In the genomic region with DNA sequence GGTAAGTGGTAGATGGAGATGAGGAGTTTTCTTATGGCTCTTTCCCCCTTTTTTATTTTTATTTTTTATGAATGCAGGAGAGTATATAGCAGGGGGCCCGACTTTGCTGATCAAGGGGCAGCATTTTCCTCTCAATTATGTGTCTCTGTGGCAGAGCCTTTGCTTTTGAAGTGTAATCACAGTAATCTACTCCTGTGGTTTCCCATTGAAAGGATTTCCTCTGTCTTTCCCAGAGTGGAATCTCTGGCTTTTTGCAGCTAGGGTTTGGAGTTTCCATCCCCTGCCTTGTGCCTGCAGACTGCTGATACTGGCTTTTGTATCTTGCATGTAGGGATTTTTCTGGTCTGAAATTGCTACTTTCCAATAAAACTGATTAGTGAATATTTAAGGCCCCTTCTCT, we compare ENCODE assay signal across 15 cellular contexts. TPM values are rescaled to one million over a fixed set of nuclear protein-coding genes. Genes with fewer than 3 reads are reported as not detected.
A peak's percentile ranks its signal among the peaks of the same experiment; 100 is the strongest.
DNase-seq lines count a peak whose midpoint lies in the region; ATAC-seq and TF ChIP-seq lines count a peak whose summit lies in the region.
"Had no signal": no experiment of that assay in that cellular context is flagged by ENCODE, and none has a peak within 500 bp of the region (broad histone marks: within the 10 kb centered on the region; RNA-seq: fewer than 3 reads in every experiment).

No MANE protein-coding gene starts in this region.

- H3K9ac ChIP-seq in iPS-20b (ENCODE audit: low read depth, low read length), result peak overlapping the region; percentile 53; the same call in 1 of the 2 replicates

- H3K9me3 ChIP-seq in iPS-20b (ENCODE audit: insufficient read depth, low read depth, low read length), result no peaks in the 10 kb centered on the region
- no peaks in the 10 kb centered on the region for H3K9me3 ChIP-seq in adrenal gland (replicated peaks in 1 of 3)

- H3K27ac ChIP-seq in iPS-20b (ENCODE audit: low read length) (peak overlapping the region; percentile 46), adrenal gland (no peak overlapping the region)

- intact Hi-C loops in adrenal gland (cut with DNase I), result no loop called here

- H3K27me3 ChIP-seq in iPS-20b (ENCODE audit: insufficient read depth, low read length) (no peaks in the 10 kb centered on the region), adrenal gland (no peaks in the 10 kb centered on the region)

- peak overlapping the region; percentile 24 for H3K27ac Mint-ChIP-seq in activated naive CD4-positive, alpha-beta T cell treated with anti-CD3 and anti-CD28 coated beads, Interleukin-2, amount 10 ng/mL, durations not matched to agents 7 days and 5 days
- H3K27ac Mint-ChIP-seq in WTC11, result peak overlapping the region; percentile 91
- H3K27ac Mint-ChIP-seq in stimulated activated naive CD8-positive, alpha-beta T cell treated with anti-CD3 and anti-CD28 coated beads, Interleukin-15, amount 100 ng/mL, for 72 hours, result peak overlapping the region in 1 of 2 donors; percentile 42

- POLR2A ChIA-PET in WTC11 (lab: Charles Lee), result interaction anchor here (2.5 kb wide), 1 partner anchor 27 kb away, joined by 16 read pairs; no protein-coding TSS in a partner anchor

- no peaks in the 10 kb centered on the region for H3K27me3 Mint-ChIP-seq in activated naive CD4-positive, alpha-beta T cell treated with anti-CD3 and anti-CD28 coated beads, Interleukin-2, amount 10 ng/mL, durations not matched to agents 7 days and 5 days
- no peaks in the 10 kb centered on the region for H3K27me3 Mint-ChIP-seq in WTC11 (ENCODE audit: low read depth)
- H3K27me3 Mint-ChIP-seq in stimulated activated naive CD8-positive, alpha-beta T cell treated with anti-CD3 and anti-CD28 coated beads, Interleukin-15, amount 100 ng/mL, for 72 hours, result no peaks in the 10 kb centered on the region

- H3K9me3 Mint-ChIP-seq in activated naive CD4-positive, alpha-beta T cell treated with anti-CD3 and anti-CD28 coated beads, Interleukin-2, amount 10 ng/mL, durations not matched to agents 7 days and 5 days, result no peaks in the 10 kb centered on the region
- H3K9me3 Mint-ChIP-seq in WTC11, result no peaks in the 10 kb centered on the region
- H3K9me3 Mint-ChIP-seq in stimulated activated naive CD8-positive, alpha-beta T cell treated with anti-CD3 and anti-CD28 coated beads, Interleukin-15, amount 100 ng/mL, for 72 hours, result no peaks in the 10 kb centered on the region

- DNase-seq in activated naive CD4-positive, alpha-beta T cell treated with anti-CD3 and anti-CD28 coated beads, Interleukin-2, amount 10 ng/mL, durations not matched to agents 7 days and 5 days, result no peak
- no peak for DNase-seq in activated naive CD4-positive, alpha-beta T cell treated with anti-CD3 and anti-CD28 coated beads, Interleukin-2, amount 50 U/mL, for 16 hours
- DNase-seq in WTC11 (ENCODE audit: low spot score) (no peak), DMS53 treated with DMSO at 0.1 percent for 48 hours (lab: John Stamatoyannopoulos, UW; ENCODE audit: unreplicated experiment) (no peak), adrenal gland (no peak)
- no peak for DNase-seq in stimulated activated naive CD8-positive, alpha-beta T cell treated with anti-CD3 and anti-CD28 coated beads, Interleukin-15, amount 100 ng/mL, for 72 hours
- DNase-seq: activated gamma-delta T cell; GF-D8; left cardiac atrium; NCI-H446; SHP77 treated with DMSO at 0.1 percent for 48 hours; stimulated activated CD8-positive, alpha-beta memory T cell treated with anti-CD3 and anti-CD28 coated beads, Interleukin-4, amount 100 ng/mL, for 48 hours had no signal

- H3K4me1 ChIP-seq in iPS-20b (ENCODE audit: insufficient read depth, low read length) (peaks cover 54% of the 10 kb centered on the region), adrenal gland (replicated peaks in 1 of 2) (peaks cover 26 to 68% of the 10 kb centered on the region in 2 donors)

- H3K4me3 ChIP-seq in iPS-20b (ENCODE audit: low read length) (peak overlapping the region; percentile 62), adrenal gland (no peak overlapping the region)
- H3K4me3 ChIP-seq: coronary artery had no signal

- ATAC-seq in WTC11 (peak; percentile 40), HG03432 (IDR thresholded peaks at IDR 0.05; ENCODE audit: unreplicated experiment) (no peak)
- no peak for ATAC-seq in stimulated activated naive CD8-positive, alpha-beta T cell treated with anti-CD3 and anti-CD28 coated beads, Interleukin-15, amount 100 ng/mL, for 72 hours
- ATAC-seq: left cardiac atrium had no signal

- peaks cover 84% of the 10 kb centered on the region for H3K4me1 Mint-ChIP-seq in activated naive CD4-positive, alpha-beta T cell treated with anti-CD3 and anti-CD28 coated beads, Interleukin-2, amount 10 ng/mL, durations not matched to agents 7 days and 5 days
- peaks cover 80% of the 10 kb centered on the region for H3K4me1 Mint-ChIP-seq in WTC11
- H3K4me1 Mint-ChIP-seq in stimulated activated naive CD8-positive, alpha-beta T cell treated with anti-CD3 and anti-CD28 coated beads, Interleukin-15, amount 100 ng/mL, for 72 hours, result peaks cover 96% of the 10 kb centered on the region

- H3K36me3 ChIP-seq in iPS-20b (ENCODE audit: insufficient read depth, low read depth, low read length) (peaks cover 15% of the 10 kb centered on the region), adrenal gland (replicated peaks in 1 of 2) (peaks cover 0 to 5% of the 10 kb centered on the region in 2 donors)

- 36 to 48% (median 42%) methylated on average over 1 of the region's 1 CpG for WGBS in adrenal gland, 4 donors

- CTCF ChIA-PET in activated naive CD4-positive, alpha-beta T cell treated with anti-CD3 and anti-CD28 coated beads, Interleukin-2, amount 10 ng/mL, durations not matched to agents 7 days and 5 days (lab: Charles Lee), result interaction anchor here (0.7 to 1.4 kb wide), 3 partner anchors 11 to 64 kb away, joined by 3 to 4 read pairs (median 3); no protein-coding TSS in a partner anchor
- CTCF ChIA-PET in WTC11 (lab: Charles Lee), result interaction anchor here (1.5 to 3.3 kb wide), 4 partner anchors 26 to 186 kb away, joined by 4 to 21 read pairs (median 8); partner anchors contain the start of gene PIGV

- no peak for TF ChIP-seq CTCF in WTC11 (IDR thresholded peaks at IDR 0.05)
- no peak for TF ChIP-seq CTCF in adrenal gland (IDR thresholded peaks at IDR 0.05)

- peaks cover 34% of the 10 kb centered on the region for H3K36me3 Mint-ChIP-seq in activated naive CD4-positive, alpha-beta T cell treated with anti-CD3 and anti-CD28 coated beads, Interleukin-2, amount 10 ng/mL, durations not matched to agents 7 days and 5 days
- peaks cover 3% of the 10 kb centered on the region for H3K36me3 Mint-ChIP-seq in WTC11

- H3K4me3 Mint-ChIP-seq in activated naive CD4-positive, alpha-beta T cell treated with anti-CD3 and anti-CD28 coated beads, Interleukin-2, amount 10 ng/mL, durations not matched to agents 7 days and 5 days, result no peak overlapping the region
- peak overlapping the region; percentile 59 for H3K4me3 Mint-ChIP-seq in WTC11
- peak overlapping the region; percentile 19 to 72 for H3K4me3 Mint-ChIP-seq in stimulated activated naive CD8-positive, alpha-beta T cell treated with anti-CD3 and anti-CD28 coated beads, Interleukin-15, amount 100 ng/mL, for 72 hours

- no peak for TF ChIP-seq POLR2A in adrenal gland (IDR thresholded peaks at IDR 0.05)

TF ChIP-seq in WTC11, 78 proteins besides CTCF, POLR2A, EP300 and RAD21 (continues in another document):
- TF ChIP-seq ERG (CRISPR knock-in tag; IDR thresholded peaks at IDR 0.05) (no peak), HMGA2 (CRISPR knock-in tag; IDR thresholded peaks at IDR 0.05) (no peak), ZNF416 (CRISPR knock-in tag; IDR thresholded peaks at IDR 0.05) (no peak)
- TF ChIP-seq, protein P1, sequence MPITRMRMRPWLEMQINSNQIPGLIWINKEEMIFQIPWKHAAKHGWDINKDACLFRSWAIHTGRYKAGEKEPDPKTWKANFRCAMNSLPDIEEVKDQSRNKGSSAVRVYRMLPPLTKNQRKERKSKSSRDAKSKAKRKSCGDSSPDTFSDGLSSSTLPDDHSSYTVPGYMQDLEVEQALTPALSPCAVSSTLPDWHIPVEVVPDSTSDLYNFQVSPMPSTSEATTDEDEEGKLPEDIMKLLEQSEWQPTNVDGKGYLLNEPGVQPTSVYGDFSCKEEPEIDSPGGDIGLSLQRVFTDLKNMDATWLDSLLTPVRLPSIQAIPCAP (CRISPR knock-in tag; IDR thresholded peaks at IDR 0.05), result no peak

RNA-seq across cellular contexts. Expression of gene ARID1A, which starts 29.1 kb away (rescaled TPM):
- total RNA-seq in WTC11 (2021), result 98.0 to 105 TPM (median 103 TPM) in 3 replicates
- 10 to 100 TPM; 35.0 to 90.3 (median 57.0) TPM for total RNA-seq in adrenal gland
- 10 to 100 TPM; 11.3 to 33.7 (median 24.5) TPM for polyA plus RNA-seq in adrenal gland
